8 cellular contexts compared by ENCODE assay signal in genomic region chr21:6111354-6111753, GRCh38.
A peak's percentile ranks its signal among the peaks of the same experiment; 100 is the strongest.
DNase-seq lines count a peak whose midpoint lies in the region; ATAC-seq and TF ChIP-seq lines count a peak whose summit lies in the region.
"Not testable (repeated sequence)": the region's sequence is repeated elsewhere in the genome, so short reads cannot be mapped to it uniquely, and the experiment has no call there.

No MANE protein-coding gene starts in this region.

- H3K9ac ChIP-seq in BLaER1: not testable (repeated sequence)

- DNase-seq in T-cell (peak in 6 of 34 experiments; percentile 1 to 24 (median 8)), mesenteric fat pad (ENCODE audit: low spot score) (peak; percentile 81)
- not testable (repeated sequence) for DNase-seq in stimulated activated effector memory CD8-positive, alpha-beta T cell treated with anti-CD3 and anti-CD28 coated beads, Interleukin-12 subunit alpha, Interleukin-12 subunit beta, amount 100 ng/mL, for 72 hours (ENCODE audit: low spot score in 2 of 2)

- TF ChIP-seq EP300 in gastroesophageal sphincter (IDR thresholded peaks at IDR 0.05): not testable (repeated sequence)

- not testable (repeated sequence) for H3K9me3 Mint-ChIP-seq in T-cell; activated T-helper 17 cell treated with anti-CD3 and anti-CD28 coated beads, Interleukin-2, amount 50 U/mL, for 72 hours; stimulated activated effector memory CD8-positive, alpha-beta T cell treated with anti-CD3 and anti-CD28 coated beads, Interleukin-12 subunit alpha, Interleukin-12 subunit beta, amount 100 ng/mL, for 72 hours

- CTCF ChIA-PET in T-cell (lab: Charles Lee): not testable (repeated sequence)

- not testable (repeated sequence) for TF ChIP-seq POLR2A in gastroesophageal sphincter (IDR thresholded peaks at IDR 0.05)

- no CpG with 5 or more reads among the region's 46 CpGs for WGBS in gastroesophageal sphincter (ENCODE audit: low coverage in 1 of 2), 2 donors

- POLR2A ChIA-PET in T-cell (lab: Charles Lee): not testable (repeated sequence)

- not testable (repeated sequence) for H3K4me3 Mint-ChIP-seq in T-cell; activated T-helper 17 cell treated with anti-CD3 and anti-CD28 coated beads, Interleukin-2, amount 50 U/mL, for 72 hours; stimulated activated effector memory CD8-positive, alpha-beta T cell treated with anti-CD3 and anti-CD28 coated beads, Interleukin-12 subunit alpha, Interleukin-12 subunit beta, amount 100 ng/mL, for 72 hours

- not testable (repeated sequence) for H3K27me3 Mint-ChIP-seq in T-cell; activated T-helper 17 cell treated with anti-CD3 and anti-CD28 coated beads, Interleukin-2, amount 50 U/mL, for 72 hours

- not testable (repeated sequence) for H3K27ac Mint-ChIP-seq in T-cell; activated T-helper 17 cell treated with anti-CD3 and anti-CD28 coated beads, Interleukin-2, amount 50 U/mL, for 72 hours; stimulated activated effector memory CD8-positive, alpha-beta T cell treated with anti-CD3 and anti-CD28 coated beads, Interleukin-12 subunit alpha, Interleukin-12 subunit beta, amount 100 ng/mL, for 72 hours

- not testable (repeated sequence) for H3K36me3 Mint-ChIP-seq in T-cell; activated T-helper 17 cell treated with anti-CD3 and anti-CD28 coated beads, Interleukin-2, amount 50 U/mL, for 72 hours (ENCODE audit: low read depth); stimulated activated effector memory CD8-positive, alpha-beta T cell treated with anti-CD3 and anti-CD28 coated beads, Interleukin-12 subunit alpha, Interleukin-12 subunit beta, amount 100 ng/mL, for 72 hours

- not testable (repeated sequence) for H3K4me1 Mint-ChIP-seq in T-cell; activated T-helper 17 cell treated with anti-CD3 and anti-CD28 coated beads, Interleukin-2, amount 50 U/mL, for 72 hours; stimulated activated effector memory CD8-positive, alpha-beta T cell treated with anti-CD3 and anti-CD28 coated beads, Interleukin-12 subunit alpha, Interleukin-12 subunit beta, amount 100 ng/mL, for 72 hours

- ATAC-seq in GM21367 (IDR thresholded peaks at IDR 0.05; ENCODE audit: unreplicated experiment) (peak; percentile 3), HG03064 (IDR thresholded peaks at IDR 0.05; ENCODE audit: low read depth, unreplicated experiment) (peak; percentile 6), T-cell (replicated peaks in 1 of 4) (peak; percentile 2 to 23 (median 12)), gastroesophageal sphincter (peak; percentile 11)
- peak; percentile 8 for ATAC-seq in activated T-helper 17 cell treated with anti-CD3 and anti-CD28 coated beads, Interleukin-2, amount 50 U/mL, for 72 hours (replicated peaks)
- peak; percentile 6 for ATAC-seq in stimulated activated effector memory CD8-positive, alpha-beta T cell treated with anti-CD3 and anti-CD28 coated beads, Interleukin-12 subunit alpha, Interleukin-12 subunit beta, amount 100 ng/mL, for 72 hours

- not testable (repeated sequence) for H3K4me1 ChIP-seq in BLaER1, gastroesophageal sphincter

- H3K4me2 ChIP-seq in BLaER1: not testable (repeated sequence)

- not testable (repeated sequence) for H3K9me3 ChIP-seq in BLaER1, gastroesophageal sphincter

- H3K4me3 ChIP-seq in BLaER1 (peak overlapping the region; percentile 54; the same call in 1 of the 2 replicates), gastroesophageal sphincter (peak overlapping the region; percentile 38 to 48)

- not testable (repeated sequence) for H3K36me3 ChIP-seq in BLaER1, gastroesophageal sphincter

- not testable (repeated sequence) for H3K27me3 ChIP-seq in BLaER1, gastroesophageal sphincter

- H4K20me1 ChIP-seq in BLaER1: not testable (repeated sequence)

- H3K27ac ChIP-seq in BLaER1: not testable (repeated sequence)
- H3K27ac ChIP-seq in gastroesophageal sphincter: peak overlapping the region in 1 of 4 donors; percentile 75

- TF ChIP-seq CTCF in gastroesophageal sphincter (IDR thresholded peaks at IDR 0.05): not testable (repeated sequence)
